ENCODE assay signal across 9 cellular contexts in the genomic region with DNA sequence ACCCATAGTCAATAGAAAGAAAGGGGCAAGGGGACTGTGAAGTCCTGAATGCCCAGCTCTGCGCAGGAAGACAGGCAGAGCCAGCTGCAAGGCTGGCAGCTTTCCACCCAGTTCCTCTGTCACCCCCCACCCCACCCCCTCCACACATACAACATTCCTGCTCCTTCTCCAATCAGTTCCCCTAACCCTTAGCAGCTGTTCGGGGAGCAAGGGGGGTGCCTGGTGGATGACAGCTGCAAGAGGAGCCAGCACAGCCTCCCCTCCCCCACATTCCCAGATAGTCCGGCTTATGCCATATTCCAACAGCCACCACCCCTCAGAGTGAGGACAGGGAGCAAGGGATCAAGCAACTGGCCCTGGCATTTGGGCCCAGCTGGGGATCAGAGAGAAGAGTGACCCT. TPM values are rescaled to one million over a fixed set of nuclear protein-coding genes. Genes with fewer than 3 reads are reported as not detected.
A peak's percentile ranks its signal among the peaks of the same experiment; 100 is the strongest.
DNase-seq lines count a peak whose midpoint lies in the region; ATAC-seq and TF ChIP-seq lines count a peak whose summit lies in the region.
"Had no signal": no experiment of that assay in that cellular context is flagged by ENCODE, and none has a peak within 500 bp of the region (broad histone marks: within the 10 kb centered on the region; RNA-seq: fewer than 3 reads in every experiment).

No MANE protein-coding gene starts in this region.

- no peaks in the 10 kb centered on the region for H3K9me3 ChIP-seq in thyroid gland

- peaks cover 93% of the 10 kb centered on the region for H3K36me3 Mint-ChIP-seq in activated T-cell treated with anti-CD3 and anti-CD28 coated beads, Interleukin-2, amount 50 U/mL, for 24 hours (ENCODE audit: low read depth)
- H3K36me3 Mint-ChIP-seq in brain = peaks cover 64% of the 10 kb centered on the region
- peaks cover 41% of the 10 kb centered on the region for H3K36me3 Mint-ChIP-seq in memory B cell

- H3K9me3 Mint-ChIP-seq in activated T-cell treated with anti-CD3 and anti-CD28 coated beads, Interleukin-2, amount 50 U/mL, for 24 hours = no peaks in the 10 kb centered on the region
- H3K9me3 Mint-ChIP-seq in brain (no peaks in the 10 kb centered on the region), memory B cell (no peaks in the 10 kb centered on the region)

- intact Hi-C loops in thyroid gland (cut with DNase I) = no loop called here

- no peaks in the 10 kb centered on the region for H3K27me3 ChIP-seq in thyroid gland

- H3K4me1 ChIP-seq in thyroid gland = peaks cover 32 to 66% of the 10 kb centered on the region in 2 donors

- no peak for TF ChIP-seq POLR2A in thyroid gland (IDR thresholded peaks at IDR 0.05)

- no peak for ATAC-seq in memory B cell (ENCODE audit: low read depth)

- 80 to 85% methylated on average over 3 of the region's 3 CpGs for WGBS in thyroid gland, 2 donors

- no peaks in the 10 kb centered on the region for H3K27me3 Mint-ChIP-seq in activated T-cell treated with anti-CD3 and anti-CD28 coated beads, Interleukin-2, amount 50 U/mL, for 24 hours
- peaks cover 7% of the 10 kb centered on the region for H3K27me3 Mint-ChIP-seq in brain
- H3K27me3 Mint-ChIP-seq in memory B cell = no peaks in the 10 kb centered on the region

- peak overlapping the region; percentile 93 for H3K27ac Mint-ChIP-seq in activated T-cell treated with anti-CD3 and anti-CD28 coated beads, Interleukin-2, amount 50 U/mL, for 24 hours
- H3K27ac Mint-ChIP-seq in brain (peak overlapping the region; percentile 90 to 99 (median 97)), memory B cell (peak overlapping the region; percentile 81)

- no peak for TF ChIP-seq CTCF in brain (conservative IDR thresholded peaks at IDR 0.05)
- TF ChIP-seq CTCF in thyroid gland (IDR thresholded peaks at IDR 0.05) = no peak

- no peak overlapping the region for H3K4me3 ChIP-seq in thyroid gland (replicated peaks in 1 of 3)

- peaks cover 27 to 36% of the 10 kb centered on the region in 2 donors for H3K36me3 ChIP-seq in thyroid gland

- peak overlapping the region in 2 of 3 donors; percentile 10 to 76 for H3K27ac ChIP-seq in thyroid gland

- H3K4me1 Mint-ChIP-seq in activated T-cell treated with anti-CD3 and anti-CD28 coated beads, Interleukin-2, amount 50 U/mL, for 24 hours (ENCODE audit: low read depth) = peaks cover 73% of the 10 kb centered on the region
- H3K4me1 Mint-ChIP-seq in brain = peaks cover 78% of the 10 kb centered on the region
- H3K4me1 Mint-ChIP-seq in memory B cell = peaks cover 79% of the 10 kb centered on the region

- no peak for DNase-seq in activated T-cell treated with anti-CD3 and anti-CD28 coated beads, Interleukin-2, amount 50 U/mL, for 24 hours
- DNase-seq in activated T-cell treated with anti-CD3 and anti-CD28 coated beads, Interleukin-2, amount 50 U/mL, for 48 hours = no peak
- DNase-seq in memory B cell (ENCODE audit: low spot score in 2 of 2) = no peak
- no peak for DNase-seq in thyroid gland
- no peak for DNase-seq in NCI-H2196 (lab: John Stamatoyannopoulos, UW; ENCODE audit: unreplicated experiment)
- no peak for DNase-seq in HCEC 1CT
- no peak for DNase-seq in NCI-H2029 (lab: John Stamatoyannopoulos, UW)
- DNase-seq: NCI-H1436 treated with DMSO at 0.1 percent for 48 hours had no signal

- peak overlapping the region; percentile 18 for H3K4me3 Mint-ChIP-seq in activated T-cell treated with anti-CD3 and anti-CD28 coated beads, Interleukin-2, amount 50 U/mL, for 24 hours
- H3K4me3 Mint-ChIP-seq in brain (peak overlapping the region; percentile 67 to 81 (median 78)), memory B cell (peak overlapping the region; percentile 56)

RNA-seq across cellular contexts. Expression of a gene that starts 9.7 kb away (rescaled TPM):
- 195 TPM for polyA plus RNA-seq in brain (ENCODE audit: insufficient read depth, low read depth, low replicate concordance)
- 10 to 100 TPM; 47.4 to 80.1 (median 66.6) TPM for total RNA-seq in thyroid gland

RNA-seq across cellular contexts. Expression of a gene that starts 27.2 kb away (rescaled TPM):
- polyA plus RNA-seq in brain (ENCODE audit: insufficient read depth, low read depth, low replicate concordance) = not detected
- total RNA-seq in thyroid gland = not detected

RNA-seq across cellular contexts. Expression of a gene that starts 34.5 kb away (rescaled TPM):
- 24.1 TPM for polyA plus RNA-seq in brain (ENCODE audit: insufficient read depth, low read depth, low replicate concordance)
- 100 to 1,000 TPM in 1 of 4 donors, 10 to 100 TPM in 3; 58.5 to 114 (median 60.6) TPM for total RNA-seq in thyroid gland

RNA-seq across cellular contexts. Expression of a gene that starts 52.1 kb away (rescaled TPM):
- polyA plus RNA-seq in brain (ENCODE audit: insufficient read depth, low read depth, low replicate concordance) = 451 TPM
- 100 to 1,000 TPM in 3 of 4 donors, 10 to 100 TPM in 1; 78.6 to 193 (median 130) TPM for total RNA-seq in thyroid gland

RNA-seq across cellular contexts. Expression of a gene that starts 57.5 kb away (rescaled TPM):
- polyA plus RNA-seq in brain (ENCODE audit: insufficient read depth, low read depth, low replicate concordance) = 12.2 TPM
- 10 to 100 TPM; 19.5 to 32.6 (median 27.4) TPM for total RNA-seq in thyroid gland

Comparison
In these comparisons a context has a peak if more than half of its experiments do, and no peak if none do; other contexts are left out.
1. H3K4me3 Mint-ChIP-seq: peak in every context shown above with its lines; median percentile 78 in brain; 56 in memory B cell; 18 in activated T-cell treated with anti-CD3 and anti-CD28 coated beads, Interleukin-2, amount 50 U/mL, for 24 hours.